Comparison of ENCODE assay signal across 9 cellular contexts in the genomic region with DNA sequence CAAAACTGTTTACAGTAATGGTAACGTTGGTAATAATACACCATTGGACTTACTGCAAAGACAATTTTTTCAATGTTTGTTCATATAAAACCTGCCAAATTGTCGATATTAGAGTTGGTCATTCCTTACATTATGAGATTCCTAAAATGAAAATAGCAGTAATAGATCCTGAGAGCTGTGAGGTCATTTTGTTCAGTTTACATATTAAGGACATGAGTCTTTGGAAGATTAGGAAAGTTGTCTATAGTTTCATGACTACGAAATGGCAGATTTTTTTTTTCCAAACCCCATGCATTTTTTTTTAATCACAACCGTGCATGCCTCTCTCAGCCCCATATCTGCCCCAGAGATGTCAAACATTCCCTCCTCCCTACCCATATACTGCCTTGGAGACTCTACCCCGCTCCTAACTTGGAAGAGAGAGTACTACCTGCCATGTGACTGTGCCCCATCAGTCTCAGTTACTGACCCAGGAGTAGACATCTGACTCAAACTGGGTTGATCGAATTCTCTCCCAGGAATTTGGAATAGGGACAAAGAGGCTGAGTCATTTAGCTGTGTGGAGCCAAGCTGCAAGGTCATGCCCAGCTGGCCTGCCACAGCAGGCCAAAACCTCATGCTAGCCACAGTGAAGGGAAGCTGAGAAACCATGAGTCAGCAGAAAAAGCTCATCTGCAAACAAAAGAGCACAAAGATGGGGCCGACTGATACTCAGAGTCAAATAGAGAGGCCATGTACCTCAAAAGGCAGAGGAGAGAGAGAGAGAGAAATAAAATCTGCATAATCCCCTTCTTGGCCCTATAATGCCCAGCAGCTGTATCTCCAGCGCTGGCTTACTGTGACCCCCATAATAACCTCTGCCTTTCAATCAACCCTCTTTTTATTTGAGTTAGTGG. TPM values are rescaled to one million over a fixed set of nuclear protein-coding genes. Genes with fewer than 3 reads are reported as not detected.
A peak's percentile ranks its signal among the peaks of the same experiment; 100 is the strongest.
DNase-seq lines count a peak whose midpoint lies in the region; ATAC-seq and TF ChIP-seq lines count a peak whose summit lies in the region.
"Had no signal": no experiment of that assay in that cellular context is flagged by ENCODE, and none has a peak within 500 bp of the region (broad histone marks: within the 10 kb centered on the region; RNA-seq: fewer than 3 reads in every experiment).

No MANE protein-coding gene starts in this region.

- peak overlapping the region; percentile 23 for H3K27ac Mint-ChIP-seq in mesothelial cell of epicardium

- no peak overlapping the region for H3K4me3 Mint-ChIP-seq in mesothelial cell of epicardium

- peak; percentile 36 for ATAC-seq in HG03095 (IDR thresholded peaks at IDR 0.05; ENCODE audit: unreplicated experiment)

- H3K36me3 ChIP-seq in SJSA1, result no peaks in the 10 kb centered on the region

- peaks cover 32% of the 10 kb centered on the region for H3K4me1 Mint-ChIP-seq in mesothelial cell of epicardium

- H3K9me3 Mint-ChIP-seq in mesothelial cell of epicardium, result no peaks in the 10 kb centered on the region

- no peaks in the 10 kb centered on the region for H3K27me3 Mint-ChIP-seq in mesothelial cell of epicardium (ENCODE audit: low read depth)

- no peaks in the 10 kb centered on the region for H3K36me3 Mint-ChIP-seq in mesothelial cell of epicardium

- H3K27me3 ChIP-seq in SJSA1 (replicated peaks), result no peaks in the 10 kb centered on the region

- TF ChIP-seq CTCF in GM12864 (IDR thresholded peaks at IDR 0.05; ENCODE audit: low read depth, low read length, missing control alignments) (no peak), epithelial cell of esophagus (IDR thresholded peaks at IDR 0.05; ENCODE audit: insufficient read depth, low read depth, low read length, missing control alignments) (no peak), mesothelial cell of epicardium (IDR thresholded peaks at IDR 0.05; ENCODE audit: unreplicated experiment) (no peak), GM20000 (IDR thresholded peaks at IDR 0.05; ENCODE audit: extremely low read depth, missing control alignments) (no peak)

- H3K4me3 ChIP-seq in GM12864 (ENCODE audit: low read depth, low read length), result no peak overlapping the region
- H3K4me3 ChIP-seq in SJSA1, result no peak overlapping the region
- H3K4me3 ChIP-seq in epithelial cell of esophagus (ENCODE audit: low read length), result no peak overlapping the region

- H3K27ac ChIP-seq in SJSA1, result peak overlapping the region; percentile 64
- H3K27ac ChIP-seq: VCaP had no signal

- no peaks in the 10 kb centered on the region for H3K9me3 ChIP-seq in SJSA1 (replicated peaks)

- peaks cover 19% of the 10 kb centered on the region for H3K4me1 ChIP-seq in SJSA1 (replicated peaks)

- peak; percentile 78 for DNase-seq in GM12864 (ENCODE audit: low read depth)
- peak; percentile 84 to 89 for DNase-seq in SJSA1 (ENCODE audit: low read depth in 1 of 2, low spot score in 2 of 2)
- DNase-seq in epithelial cell of esophagus (ENCODE audit: low read depth), result peak; percentile 94
- no peak for DNase-seq in mesothelial cell of epicardium (ENCODE audit: low spot score in 2 of 2, unreplicated experiment in 2 of 2)
- no peak for DNase-seq in NCI-H1417 treated with DMSO at 0.1 percent for 48 hours (lab: John Stamatoyannopoulos, UW)
- DNase-seq in NCI-H187 (lab: John Stamatoyannopoulos, UW), result no peak
- DNase-seq in GM20000 (ENCODE audit: low spot score), result no peak

RNA-seq across cellular contexts. Expression of a gene that starts 21.0 kb away (rescaled TPM):
- 16.1 and 28.3 TPM in 2 replicates for total RNA-seq in SJSA1 (2014; rRNA removed; shearing (Covaris generic))
- 84.1 to 88.1 TPM (median 84.7 TPM) in 3 replicates for total RNA-seq in mesothelial cell of epicardium

Comparison
In these comparisons a context has a peak if more than half of its experiments do, and no peak if none do; other contexts are left out.
1. DNase-seq: peak in GM12864 (single experiment), SJSA1 (2 of 2) and epithelial cell of esophagus (single experiment); none in mesothelial cell of epicardium (0 of 2), NCI-H1417 treated with DMSO at 0.1 percent for 48 hours (single experiment), NCI-H187 (0 of 2) and GM20000 (single experiment).